Comparison of ENCODE assay signal across 8 cellular contexts in the genomic region with DNA sequence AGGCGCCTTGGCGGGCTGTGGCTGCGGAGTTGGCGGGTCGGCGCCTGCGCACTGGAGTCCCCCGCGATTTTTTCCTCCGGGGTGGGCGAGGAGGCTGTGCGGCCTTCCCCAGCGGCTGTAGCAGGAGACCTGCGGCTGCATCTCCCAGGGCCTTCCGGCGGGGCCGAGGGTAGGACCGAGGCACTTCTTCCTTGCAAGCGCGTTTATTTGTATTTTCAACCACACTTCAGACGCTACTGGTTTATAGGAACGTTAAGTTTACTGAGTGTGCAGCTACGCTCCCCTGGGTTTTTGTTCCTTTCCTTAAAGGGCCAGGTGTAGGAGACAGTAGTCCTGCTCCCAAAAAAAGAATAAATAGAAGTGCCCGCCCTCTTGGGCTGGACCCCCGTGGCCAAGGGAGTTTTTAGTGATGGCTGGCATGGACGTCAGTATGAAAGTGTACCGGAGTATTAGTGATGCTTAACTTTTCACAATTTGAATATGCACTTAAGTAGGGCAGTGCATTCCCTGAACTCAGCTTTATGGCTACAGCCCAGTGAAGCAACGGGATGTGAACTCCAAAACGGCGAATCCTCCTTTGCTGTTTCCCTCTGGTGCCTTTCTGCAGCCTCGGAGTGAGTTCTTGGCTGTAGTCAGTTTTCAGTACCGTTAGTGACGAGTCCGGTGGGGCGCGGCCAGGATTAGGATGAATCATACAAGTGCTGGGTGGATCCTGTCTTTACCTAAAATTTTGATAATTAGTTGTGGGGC. TPM values are rescaled to one million over a fixed set of nuclear protein-coding genes. Genes with fewer than 3 reads are reported as not detected.
DNase-seq lines count a peak whose midpoint lies in the region; ATAC-seq lines count a peak whose summit lies in the region.

No MANE protein-coding gene starts in this region.

- DNase-seq in NCI-H2081 (lab: John Stamatoyannopoulos, UW) (peak; percentile 51 to 93), NCI-H2081 treated with DMSO at 0.1 percent for 48 hours (lab: John Stamatoyannopoulos, UW) (no peak), NCI-H226 (peak; percentile 71), left colon (peak; percentile 83 to 86)
- peak; percentile 87 for DNase-seq in activated CD4-positive, alpha-beta T cell treated with anti-CD3 and anti-CD28 coated beads for 48 hours
- peak; percentile 92 to 93 for DNase-seq in stimulated activated CD4-positive, alpha-beta T cell treated with anti-CD3 and anti-CD28 coated beads, Interleukin-1b, Interleukin-23, amount 100 ng/mL, for 4 hours (ENCODE audit: low read depth in 2 of 2)

- intact Hi-C loops in left colon (cut with DNase I, micrococcal nuclease), result no loop called here

- peak overlapping the region; percentile 93 for H3K27ac ChIP-seq in cingulate gyrus (ENCODE audit: low read depth, low read length)

- peak; percentile 28 for ATAC-seq in HG02973 (IDR thresholded peaks at IDR 0.05; ENCODE audit: unreplicated experiment)
- ATAC-seq in left colon, result peak; percentile 18

RNA-seq across cellular contexts. Expression of a gene that starts 1.0 kb away (rescaled TPM):
- 1 to 10 TPM; 3.7 to 4.5 TPM for total RNA-seq in left colon

RNA-seq across cellular contexts. Expression of a gene that starts 18.7 kb away (rescaled TPM):
- 10 to 100 TPM; 18.5 to 25.2 TPM for total RNA-seq in left colon
